In the genomic region with DNA sequence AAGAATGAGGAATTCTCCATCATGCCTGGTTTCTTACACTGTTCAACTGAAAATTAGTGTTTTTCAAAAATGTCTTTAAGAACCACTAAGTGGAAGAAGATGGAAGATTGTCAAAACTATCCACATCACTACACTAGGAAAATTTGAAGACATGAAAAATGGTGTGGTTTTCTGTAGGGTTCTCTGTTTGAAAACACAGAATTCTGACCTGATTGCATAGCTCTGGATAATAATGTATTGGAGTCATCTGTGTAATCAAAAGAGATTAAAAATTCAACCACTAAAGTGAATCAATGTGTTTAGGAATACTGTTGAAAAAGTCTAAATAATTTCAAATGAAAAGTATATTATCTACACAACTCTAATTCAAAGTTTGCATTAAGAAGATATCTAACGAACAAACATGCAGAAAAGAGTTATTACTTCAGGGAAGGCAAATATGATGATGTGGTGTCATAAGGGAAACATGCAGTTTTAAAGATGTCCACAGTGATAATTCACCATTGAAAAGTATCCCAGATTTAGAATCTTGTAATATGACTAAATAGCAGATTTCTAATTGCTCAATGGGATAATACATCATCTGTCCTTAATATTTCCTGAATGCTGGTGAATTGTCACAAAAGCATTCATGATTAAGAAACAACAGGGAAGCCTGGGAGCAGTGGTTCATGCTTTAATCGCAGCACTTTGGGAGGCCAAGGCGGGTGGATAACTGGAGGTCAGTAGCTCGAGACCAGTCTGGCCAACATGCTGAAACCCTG, we compare ENCODE assay signal across 20 cellular contexts.
DNase-seq lines count a peak whose midpoint lies in the region; ATAC-seq and TF ChIP-seq lines count a peak whose summit lies in the region.
"Had no signal": no experiment of that assay in that cellular context is flagged by ENCODE, and none has a peak within 500 bp of the region (broad histone marks: within the 10 kb centered on the region; RNA-seq: fewer than 3 reads in every experiment).

No MANE protein-coding gene starts in this region.

- CTCF ChIA-PET in PC-3 (lab: Charles Lee), result no interaction called here

- no peaks in the 10 kb centered on the region for H3F3A ChIP-seq in PC-3 (ENCODE audit: low read length, unreplicated experiment)

- POLR2A ChIA-PET in PC-3 (lab: Charles Lee; ENCODE audit: unreplicated experiment), result no interaction called here

- no peak overlapping the region for H2AFZ ChIP-seq in PC-3 (ENCODE audit: low read length)

- peak; percentile 76 for DNase-seq in EL
- peak; percentile 3 for DNase-seq in PC-3
- peak; percentile 49 for DNase-seq in fibroblast of peridontal ligament (ENCODE audit: extremely low read depth)
- peak; percentile 51 for DNase-seq in stromal cell of bone marrow (ENCODE audit: low read depth)
- DNase-seq in midbrain (lab: John Stamatoyannopoulos, UW), result no peak
- no peak for DNase-seq in HK-2 (ENCODE audit: unreplicated experiment)
- DNase-seq in NCI-H2171 (lab: John Stamatoyannopoulos, UW), result no peak
- DNase-seq: activated CD4-positive, alpha-beta T cell treated with anti-CD3 and anti-CD28 coated beads for 36 hours; BE2C; Caco-2; KBM-7; MV-4-11; NCI-H1694 treated with DMSO at 0.1 percent for 48 hours; nephron progenitor cell; SIG-M5; stimulated activated CD4-positive, alpha-beta T cell treated with anti-CD3 and anti-CD28 coated beads, Interleukin-1b, Interleukin-23, amount 100 ng/mL, for 48 hours; T-helper 1 cell had no signal

- no peak for TF ChIP-seq CTCF in PC-3 (conservative IDR thresholded peaks at IDR 0.05; ENCODE audit: low read depth, low read length)

- no peak overlapping the region for H3K9ac ChIP-seq in PC-3 (ENCODE audit: low read length)

- H3K36me3 ChIP-seq in PC-3 (ENCODE audit: low read depth, low read length), result no peaks in the 10 kb centered on the region
- H3K36me3 ChIP-seq: BE2C, cardiac muscle cell, thoracic aorta had no signal

- intact Hi-C loops in PC-3 (cut with micrococcal nuclease), result no loop called here

- H3K4me2 ChIP-seq in PC-3 (ENCODE audit: low read length), result no peak overlapping the region

- H3K9me2 ChIP-seq in PC-3 (replicated peaks; ENCODE audit: low read length), result no peaks in the 10 kb centered on the region

- no peaks in the 10 kb centered on the region for H3K4me1 ChIP-seq in PC-3 (ENCODE audit: insufficient read depth, low read length)
- H3K4me1 ChIP-seq: BE2C, Caco-2 had no signal

- no peaks in the 10 kb centered on the region for H4K20me1 ChIP-seq in PC-3 (ENCODE audit: low read length)

- no TSS peak for BruUV-seq in PC-3 (replicated peaks; lab: Mats Ljungman, UMichigan)

- H3K4me3 ChIP-seq in PC-3 (ENCODE audit: low read length), result no peak overlapping the region
- H3K4me3 ChIP-seq: cardiac muscle cell, thoracic aorta had no signal

- no peaks in the 10 kb centered on the region for H3K27me3 ChIP-seq in PC-3 (ENCODE audit: low read length)
- H3K27me3 ChIP-seq: BE2C, cardiac muscle cell had no signal

- H3K9me3 ChIP-seq in PC-3 (ENCODE audit: low read length), result no peaks in the 10 kb centered on the region
- H3K9me3 ChIP-seq: BE2C, Caco-2, thoracic aorta had no signal

- no peak overlapping the region for H3K27ac ChIP-seq in PC-3 (ENCODE audit: low read length)
- H3K27ac ChIP-seq: cardiac muscle cell, thoracic aorta had no signal

- no peaks in the 10 kb centered on the region for H3K79me2 ChIP-seq in PC-3 (ENCODE audit: low read length)

- ATAC-seq in PC-3, result no peak
- ATAC-seq: activated CD4-positive, alpha-beta T cell treated with anti-CD3 and anti-CD28 coated beads for 36 hours; stimulated activated memory B cell treated with anti-CD40 and anti-IgM and Interleukin-4, amounts not matched to agents 10 μg/mL and 1 μg/mL and 100 μg/mL, for 72 hours had no signal

Comparison
In these comparisons a context has a peak if more than half of its experiments do, and no peak if none do; other contexts are left out.
1. DNase-seq: peak in EL (single experiment), PC-3 (single experiment), fibroblast of peridontal ligament (single experiment) and stromal cell of bone marrow (single experiment); none in midbrain (single experiment), HK-2 (single experiment) and NCI-H2171 (single experiment).